ENCODE assay signal across 8 cellular contexts in the genomic region with DNA sequence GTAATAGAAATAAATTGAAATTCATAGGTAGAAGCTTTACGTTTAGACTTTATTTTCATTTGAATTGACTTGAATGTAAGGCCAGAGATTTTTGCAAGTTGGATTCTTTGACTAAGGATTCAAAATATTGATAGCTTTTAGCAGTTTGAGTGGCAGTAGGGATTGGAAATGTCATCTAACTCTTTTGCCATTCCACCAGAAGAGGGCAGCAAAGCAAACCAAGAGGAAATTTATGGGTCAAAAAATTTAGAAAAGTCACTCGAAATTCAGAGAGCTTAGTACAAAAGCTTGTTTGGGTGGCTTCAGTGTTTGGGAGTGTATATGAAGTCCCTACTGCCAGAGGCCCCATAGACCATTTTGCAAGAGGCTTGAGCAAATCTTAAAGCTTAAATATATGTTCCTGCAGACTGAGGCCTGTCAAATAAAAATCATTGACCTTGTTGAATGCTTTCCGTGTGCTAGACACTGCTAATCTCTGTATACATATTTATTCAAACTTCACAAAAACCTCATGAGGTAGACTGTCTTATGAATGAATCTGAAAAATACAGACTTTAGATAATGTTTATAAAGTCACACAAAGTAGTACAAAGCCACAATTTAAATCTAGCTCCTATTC. TPM values are rescaled to one million over a fixed set of nuclear protein-coding genes. Genes with fewer than 3 reads are reported as not detected.
DNase-seq lines count a peak whose midpoint lies in the region; ATAC-seq, FAIRE-seq and TF ChIP-seq lines count a peak whose summit lies in the region.

No MANE protein-coding gene starts in this region.

- in situ Hi-C loops in astrocyte of the cerebellum (cut with HindIII; ENCODE audit: low sequenced_read_pairs), result no loop called here

- ATAC-seq in activated CD4-positive, CD25-positive, alpha-beta regulatory T cell treated with anti-CD3 and anti-CD28 coated beads, Interleukin-2, amount 50 U/mL, for 24 hours, result no peak

- H3K27ac ChIP-seq in keratinocyte (ENCODE audit: control insufficient read depth, insufficient read depth, low read length) (no peak overlapping the region), tibial artery (no peak overlapping the region)

- no peaks in the 10 kb centered on the region for H3K9me1 ChIP-seq in keratinocyte (ENCODE audit: control insufficient read depth, extremely low read depth, insufficient read depth, low read length)

- H3K27me3 ChIP-seq in BE2C, result no peaks in the 10 kb centered on the region
- H3K27me3 ChIP-seq in keratinocyte (ENCODE audit: control insufficient read depth, extremely low read depth, insufficient read depth, low read length), result no peaks in the 10 kb centered on the region
- no peaks in the 10 kb centered on the region for H3K27me3 ChIP-seq in tibial artery

- DNase-seq in BE2C (peak; percentile 30), GM12865 (ENCODE audit: low read depth) (peak; percentile 56), NCI-H460 (ENCODE audit: extremely low read depth, low read depth) (peak; percentile 47), astrocyte of the cerebellum (ENCODE audit: low read depth) (peak; percentile 18), keratinocyte (ENCODE audit: low read depth, low spot score) (no peak), tibial artery (no peak), NCI-H187 treated with DMSO at 0.1 percent for 48 hours (lab: John Stamatoyannopoulos, UW) (no peak)

- FAIRE-seq in keratinocyte (lab: Jason Lieb, UNC), result no peak

- no peaks in the 10 kb centered on the region for H3K4me1 ChIP-seq in BE2C
- no peaks in the 10 kb centered on the region for H3K4me1 ChIP-seq in keratinocyte (ENCODE audit: control insufficient read depth, extremely low read depth, insufficient read depth, low read length)
- H3K4me1 ChIP-seq in tibial artery, result peaks cover 0 to 8% (median 0%) of the 10 kb centered on the region in 4 donors

- no peaks in the 10 kb centered on the region for H3K79me2 ChIP-seq in keratinocyte (ENCODE audit: control insufficient read depth, insufficient read depth, low read length)

- H3K36me3 ChIP-seq in BE2C (no peaks in the 10 kb centered on the region), keratinocyte (ENCODE audit: control insufficient read depth in 2 of 2, extremely low read depth in 1 of 2, insufficient read depth in 2 of 2, low read length in 2 of 2) (peaks cover 5 to 10% of the 10 kb centered on the region in 2 experiments), tibial artery (peaks cover 6 to 13% (median 11%) of the 10 kb centered on the region in 3 donors)

- TF ChIP-seq CTCF in BE2C (IDR thresholded peaks at IDR 0.05; ENCODE audit: low read depth, low read length), result peak; percentile 82
- TF ChIP-seq CTCF in GM12865 (IDR thresholded peaks at IDR 0.05; ENCODE audit: insufficient read depth, low read depth, low read length, missing control alignments), result peak; percentile 63
- peak; percentile 71 for TF ChIP-seq CTCF in astrocyte of the cerebellum (IDR thresholded peaks at IDR 0.05; ENCODE audit: low read depth, low read length, missing control alignments)
- peak in 2 of 3 experiments; percentile 46 to 49 for TF ChIP-seq CTCF in keratinocyte (optimal IDR thresholded peaks at IDR 0.05 in 1 of 3, IDR thresholded peaks at IDR 0.05 in 1 of 3, conservative IDR thresholded peaks at IDR 0.05 in 1 of 3; ENCODE audit: extremely low read depth in 1 of 3, insufficient read depth in 2 of 3, low read length in 3 of 3)
- TF ChIP-seq CTCF in tibial artery (IDR thresholded peaks at IDR 0.05), result peak; percentile 63 to 77

- intact Hi-C loops in tibial artery (cut with DNase I; ENCODE audit: low total_unique reads), result no loop called here

- H3K4me2 ChIP-seq in keratinocyte (ENCODE audit: control insufficient read depth, extremely low read depth, insufficient read depth, low read depth, low read length), result no peak overlapping the region

- H3K9me3 ChIP-seq in BE2C, result no peaks in the 10 kb centered on the region
- no peaks in the 10 kb centered on the region for H3K9me3 ChIP-seq in keratinocyte (ENCODE audit: control insufficient read depth, low read depth, low read length)
- H3K9me3 ChIP-seq in tibial artery, result no peaks in the 10 kb centered on the region

- H3K9ac ChIP-seq in keratinocyte (ENCODE audit: control insufficient read depth, extremely low read depth, insufficient read depth, low read length), result no peak overlapping the region

- H3K4me3 ChIP-seq in BE2C (ENCODE audit: low read depth, low read length), result no peak overlapping the region
- no peak overlapping the region for H3K4me3 ChIP-seq in GM12865 (ENCODE audit: low read depth, low read length)
- no peak overlapping the region for H3K4me3 ChIP-seq in astrocyte of the cerebellum (ENCODE audit: low read depth, low read length)
- H3K4me3 ChIP-seq in keratinocyte (ENCODE audit: control insufficient read depth in 2 of 3, extremely low read depth in 1 of 3, insufficient read depth in 2 of 3, low read depth in 1 of 3, low read length in 3 of 3), result no peak overlapping the region
- H3K4me3 ChIP-seq in tibial artery, result no peak overlapping the region

- H2AFZ ChIP-seq in keratinocyte (ENCODE audit: control insufficient read depth, low read length), result no peak overlapping the region

- no peaks in the 10 kb centered on the region for H4K20me1 ChIP-seq in keratinocyte (ENCODE audit: control insufficient read depth, extremely low read depth, insufficient read depth, low read length)

- dilution Hi-C loops in keratinocyte (cut with MboI; ENCODE audit: extremely low pct_ligation_motif_present, low sequenced_read_pairs), result no loop called here

RNA-seq across cellular contexts. Expression of gene RSBN1L, which starts 44.6 kb away (rescaled TPM):
- 19.5 TPM for polyA plus RNA-seq in BE2C (2012; ENCODE audit: insufficient read depth, insufficient read length, low read depth)
- total RNA-seq in NCI-H460 (2014; rRNA removed; shearing (Covaris generic)), result 10.0 and 12.7 TPM in 2 replicates
- 6.7 and 10.9 TPM in 2 replicates for polyA plus RNA-seq in NCI-H460 (2014; cell fraction: nucleus; rRNA removed)
- polyA plus RNA-seq in keratinocyte, result 3.9 to 9.6 TPM (median 6.0 TPM) in 3 replicates
- 11.3 TPM for polyA plus RNA-seq in keratinocyte (2011; ENCODE audit: low read depth)
- 2.2 and 3.8 TPM in 2 replicates for polyA plus RNA-seq in keratinocyte (2011; cell fraction: cytosol; rRNA removed)
- polyA plus RNA-seq in keratinocyte (2011; cell fraction: nucleus; rRNA removed), result 7.0 and 7.7 TPM in 2 replicates
- polyA plus RNA-seq in keratinocyte (2012; ENCODE audit: low replicate concordance), result 5.3 and 8.0 TPM in 2 replicates
- 2.7 to 20.0 TPM (median 10.3 TPM) in 3 replicates for polyA minus RNA-seq in keratinocyte
- polyA minus RNA-seq in keratinocyte (2011; cell fraction: cytosol; rRNA and poly(A)+ RNA removed), result 2.9 TPM
- 4.7 and 5.6 TPM in 2 replicates for polyA minus RNA-seq in keratinocyte (2011; cell fraction: nucleus; rRNA and poly(A)+ RNA removed)

Comparison
In these comparisons a context has a peak if more than half of its experiments do, and no peak if none do; other contexts are left out.
1. DNase-seq: peak in BE2C (single experiment), GM12865 (single experiment), NCI-H460 (single experiment) and astrocyte of the cerebellum (single experiment); none in keratinocyte (single experiment), tibial artery (0 of 2) and NCI-H187 treated with DMSO at 0.1 percent for 48 hours (single experiment).
2. Peak in every context shown above with its lines, with median percentiles within 50 percentile points of each other: CTCF ChIP-seq.